27 cellular contexts compared by ENCODE assay signal in genomic region chr7:27202741-27203134, GRCh38. TPM values are rescaled to one million over a fixed set of nuclear protein-coding genes. Genes with fewer than 3 reads are reported as not detected.
DNase-seq lines count a peak whose midpoint lies in the region; TF ChIP-seq lines count a peak whose summit lies in the region.
"Had no signal": no experiment of that assay in that cellular context is flagged by ENCODE, and none has a peak within 500 bp of the region (broad histone marks: within the 10 kb centered on the region; RNA-seq: fewer than 3 reads in every experiment).

No MANE protein-coding gene starts in this region.

- H3K36me3 ChIP-seq in colonic mucosa (no peaks in the 10 kb centered on the region), smooth muscle cell (ENCODE audit: low read depth) (no peaks in the 10 kb centered on the region)
- H3K36me3 ChIP-seq: WERI-Rb-1 had no signal

- H3K27me3 ChIP-seq in colonic mucosa (peaks cover 4% of the 10 kb centered on the region), smooth muscle cell (ENCODE audit: low read depth) (peaks cover 33% of the 10 kb centered on the region)

- CTCF ChIA-PET in activated CD4-positive, alpha-beta T cell treated with anti-CD3 and anti-CD28 coated beads, Interleukin-2, amount 10 ng/mL, durations not matched to agents 7 days and 5 days (lab: Charles Lee) = interaction anchor here (0.6 to 1.2 kb wide), 2 partner anchors 40 to 42 kb away, joined by 3 to 4 read pairs; no protein-coding TSS in a partner anchor

- peaks cover 9% of the 10 kb centered on the region for H3F3A ChIP-seq in smooth muscle cell (ENCODE audit: low read depth)

- H3K27ac ChIP-seq in colonic mucosa (peak overlapping the region; percentile 92), smooth muscle cell (ENCODE audit: low read depth) (peak overlapping the region; percentile 52)
- H3K27ac ChIP-seq: 22Rv1, SK-N-MC, WERI-Rb-1 had no signal

- H3K9ac ChIP-seq in colonic mucosa (ENCODE audit: low read depth in 2 of 2, low read length in 2 of 2) = peak overlapping the region in 1 of 2 donors; percentile 93
- H3K9ac ChIP-seq in smooth muscle cell (ENCODE audit: low read depth) = no peak overlapping the region

- peak overlapping the region; percentile 41 for H3K27ac Mint-ChIP-seq in activated CD4-positive, alpha-beta T cell treated with anti-CD3 and anti-CD28 coated beads, Interleukin-2, amount 10 ng/mL, durations not matched to agents 7 days and 5 days
- H3K27ac Mint-ChIP-seq: activated CD8-positive, alpha-beta T cell treated with anti-CD3 and anti-CD28 coated beads for 36 hours had no signal

- no peaks in the 10 kb centered on the region for H3K9me3 ChIP-seq in colonic mucosa
- H3K9me3 ChIP-seq in smooth muscle cell (replicated peaks; ENCODE audit: low read depth) = no peaks in the 10 kb centered on the region
- H3K9me3 ChIP-seq: Caco-2, mucosa of descending colon had no signal

- peaks cover 82% of the 10 kb centered on the region for H3K79me2 ChIP-seq in smooth muscle cell (ENCODE audit: low read depth)

- H3K4me2 ChIP-seq in smooth muscle cell = peak overlapping the region; percentile 86

- H3K4me3 ChIP-seq in colonic mucosa (peak overlapping the region; percentile 32), smooth muscle cell (peak overlapping the region; percentile 56)
- H3K4me3 ChIP-seq: SK-N-MC had no signal

- peak overlapping the region; percentile 39 for H2AFZ ChIP-seq in smooth muscle cell (ENCODE audit: low read depth)

- POLR2A ChIA-PET in activated CD4-positive, alpha-beta T cell treated with anti-CD3 and anti-CD28 coated beads, Interleukin-2, amount 10 ng/mL, durations not matched to agents 7 days and 5 days (lab: Charles Lee) = no interaction called here

- DNase-seq in activated CD4-positive, alpha-beta T cell treated with anti-CD3 and anti-CD28 coated beads, Interleukin-2, amount 10 ng/mL, durations not matched to agents 7 days and 5 days = no peak
- no peak for DNase-seq in activated CD4-positive, alpha-beta T cell treated with anti-CD3 and anti-CD28 coated beads for 4 hours
- peak; percentile 35 for DNase-seq in colonic mucosa
- no peak for DNase-seq in smooth muscle cell (lab: John Stamatoyannopoulos, UW; ENCODE audit: unreplicated experiment)
- DNase-seq in HPDE6-E6E7 (ENCODE audit: extremely low spot score) = no peak
- no peak for DNase-seq in glomerular visceral epithelial cell (ENCODE audit: extremely low spot score)
- DNase-seq: activated CD8-positive, alpha-beta T cell treated with anti-CD3 and anti-CD28 coated beads for 36 hours; activated gamma-delta T cell treated with Interleukin-2 at 50 U/mL for 16 hours; AML-193; amniotic stem cell; Caco-2; cortex of kidney; hippocampal formation; NCI-H1436; NCI-H524; small intestine; stimulated activated CD4-positive, alpha-beta T cell treated with anti-CD3 and anti-CD28 coated beads, Interleukin-4, amount 100 ng/mL, for 1 hour; WERI-Rb-1 had no signal

- peaks cover 90% of the 10 kb centered on the region for H3K27me3 Mint-ChIP-seq in activated CD4-positive, alpha-beta T cell treated with anti-CD3 and anti-CD28 coated beads, Interleukin-2, amount 10 ng/mL, durations not matched to agents 7 days and 5 days

- H4K20me1 ChIP-seq in smooth muscle cell (ENCODE audit: low read depth) = peaks cover 16% of the 10 kb centered on the region

- H3K4me3 Mint-ChIP-seq in activated CD4-positive, alpha-beta T cell treated with anti-CD3 and anti-CD28 coated beads, Interleukin-2, amount 10 ng/mL, durations not matched to agents 7 days and 5 days = no peak overlapping the region
- H3K4me3 Mint-ChIP-seq: activated CD8-positive, alpha-beta T cell treated with anti-CD3 and anti-CD28 coated beads for 36 hours had no signal

- WGBS in smooth muscle cell (ENCODE audit: low lambda C conversion rate) = 26% methylated on average over 4 of the region's 4 CpGs

- H3K9me3 Mint-ChIP-seq in activated CD4-positive, alpha-beta T cell treated with anti-CD3 and anti-CD28 coated beads, Interleukin-2, amount 10 ng/mL, durations not matched to agents 7 days and 5 days = no peaks in the 10 kb centered on the region
- H3K9me3 Mint-ChIP-seq: activated CD8-positive, alpha-beta T cell treated with anti-CD3 and anti-CD28 coated beads for 36 hours had no signal

- H3K36me3 Mint-ChIP-seq in activated CD4-positive, alpha-beta T cell treated with anti-CD3 and anti-CD28 coated beads, Interleukin-2, amount 10 ng/mL, durations not matched to agents 7 days and 5 days (ENCODE audit: low read depth) = peaks cover 2% of the 10 kb centered on the region

- intact Hi-C loops in colonic mucosa (cut with DNase I) = no loop called here

- peaks cover 21% of the 10 kb centered on the region for H3K4me1 Mint-ChIP-seq in activated CD4-positive, alpha-beta T cell treated with anti-CD3 and anti-CD28 coated beads, Interleukin-2, amount 10 ng/mL, durations not matched to agents 7 days and 5 days

- H3K4me1 ChIP-seq in colonic mucosa (no peaks in the 10 kb centered on the region), smooth muscle cell (ENCODE audit: low read depth) (peaks cover 3% of the 10 kb centered on the region)

- no peak for TF ChIP-seq CTCF in colonic mucosa (IDR thresholded peaks at IDR 0.05)
- TF ChIP-seq CTCF in smooth muscle cell (IDR thresholded peaks at IDR 0.05; ENCODE audit: borderline replicate concordance, insufficient read depth, poor library complexity, severe bottlenecking) = no peak

RNA-seq across cellular contexts. Expression of gene HOXA13, which starts 2.8 kb away (rescaled TPM):
- total RNA-seq in activated CD4-positive, alpha-beta T cell treated with anti-CD3 and anti-CD28 coated beads, Interleukin-2, amount 10 ng/mL, durations not matched to agents 7 days and 5 days = not detected
- total RNA-seq in colonic mucosa (10 to 100 TPM; 22.7 to 33.8 TPM), smooth muscle cell (14.2 and 21.6 TPM in 2 replicates)
- polyA plus RNA-seq in smooth muscle cell = 6.2 and 10.0 TPM in 2 replicates
- total RNA-seq: activated CD8-positive, alpha-beta T cell treated with anti-CD3 and anti-CD28 coated beads for 36 hours; liver; MCF 10A; pulmonary artery endothelial cell; T-helper 2 cell treated with Interferon-gamma antibody and Interleukin-4, amounts not matched to agents 100 ng/mL and 5 ng/mL, for 36 hours had no signal
- polyA plus RNA-seq: small intestine had no signal

RNA-seq across cellular contexts. Expression of gene HOXA11, which starts 17.7 kb away (rescaled TPM):
- not detected for total RNA-seq in activated CD4-positive, alpha-beta T cell treated with anti-CD3 and anti-CD28 coated beads, Interleukin-2, amount 10 ng/mL, durations not matched to agents 7 days and 5 days
- 1 to 10 TPM; 2.9 to 3.7 TPM for total RNA-seq in colonic mucosa
- total RNA-seq in smooth muscle cell = 18.2 and 20.3 TPM in 2 replicates
- 25.2 and 27.7 TPM in 2 replicates for polyA plus RNA-seq in smooth muscle cell
- total RNA-seq: bronchial epithelial cell; liver; pulmonary artery endothelial cell; T-helper 2 cell treated with Interferon-gamma antibody and Interleukin-4, amounts not matched to agents 100 ng/mL and 5 ng/mL, for 36 hours had no signal
- polyA plus RNA-seq: liver, small intestine had no signal

RNA-seq across cellular contexts. Expression of gene HOXA10, which starts 28.6 kb away (rescaled TPM):
- total RNA-seq in activated CD4-positive, alpha-beta T cell treated with anti-CD3 and anti-CD28 coated beads, Interleukin-2, amount 10 ng/mL, durations not matched to agents 7 days and 5 days = not detected
- total RNA-seq in colonic mucosa = 10 to 100 TPM; 25.4 to 26.0 TPM
- total RNA-seq in smooth muscle cell = 35.7 and 53.6 TPM in 2 replicates
- 37.6 and 39.4 TPM in 2 replicates for polyA plus RNA-seq in smooth muscle cell
- total RNA-seq: activated CD8-positive, alpha-beta T cell treated with anti-CD3 and anti-CD28 coated beads for 36 hours; bronchial epithelial cell; T-helper 2 cell treated with Interferon-gamma antibody and Interleukin-4, amounts not matched to agents 100 ng/mL and 5 ng/mL, for 36 hours had no signal

RNA-seq across cellular contexts. Expression of gene HOXA9, which starts 37.4 kb away (rescaled TPM):
- not detected for total RNA-seq in activated CD4-positive, alpha-beta T cell treated with anti-CD3 and anti-CD28 coated beads, Interleukin-2, amount 10 ng/mL, durations not matched to agents 7 days and 5 days
- 10 to 100 TPM; 19.5 to 22.1 TPM for total RNA-seq in colonic mucosa
- total RNA-seq in smooth muscle cell = 22.9 and 35.8 TPM in 2 replicates
- polyA plus RNA-seq in smooth muscle cell = 12.6 and 19.2 TPM in 2 replicates
- total RNA-seq: activated CD8-positive, alpha-beta T cell treated with anti-CD3 and anti-CD28 coated beads for 36 hours; bronchial epithelial cell; T-helper 2 cell treated with Interferon-gamma antibody and Interleukin-4, amounts not matched to agents 100 ng/mL and 5 ng/mL, for 36 hours had no signal

RNA-seq across cellular contexts. Expression of gene EVX1, which starts 39.9 kb away (rescaled TPM):
- total RNA-seq in activated CD4-positive, alpha-beta T cell treated with anti-CD3 and anti-CD28 coated beads, Interleukin-2, amount 10 ng/mL, durations not matched to agents 7 days and 5 days = not detected
- 1 to 10 TPM in 1 of 2 donors, under 1 TPM in 1; 0.32 to 1.5 TPM for total RNA-seq in colonic mucosa
- total RNA-seq in smooth muscle cell = 0.18 and 0.36 TPM in 2 replicates
- polyA plus RNA-seq in smooth muscle cell = 2.0 and 2.6 TPM in 2 replicates
- total RNA-seq: activated CD8-positive, alpha-beta T cell treated with anti-CD3 and anti-CD28 coated beads for 36 hours; bronchial epithelial cell; Caco-2; Daoy; liver; MCF 10A; pulmonary artery endothelial cell; T-helper 2 cell treated with Interferon-gamma antibody and Interleukin-4, amounts not matched to agents 100 ng/mL and 5 ng/mL, for 36 hours had no signal
- polyA plus RNA-seq: liver, small intestine had no signal

Comparison
In these comparisons a context has a peak if more than half of its experiments do, and no peak if none do; other contexts are left out.
1. RNA of gene HOXA13, which starts 2.8 kb away (total RNA-seq): 22.7 to 33.8 TPM in colonic mucosa and 14.2 to 21.6 TPM in smooth muscle cell; not detected in activated CD4-positive, alpha-beta T cell treated with anti-CD3 and anti-CD28 coated beads, Interleukin-2, amount 10 ng/mL, durations not matched to agents 7 days and 5 days; every median in the first group is over 10 times any median in the second.
2. RNA of gene HOXA10, which starts 28.6 kb away (total RNA-seq): 35.7 to 53.6 TPM in smooth muscle cell and 25.4 to 26.0 TPM in colonic mucosa; not detected in activated CD4-positive, alpha-beta T cell treated with anti-CD3 and anti-CD28 coated beads, Interleukin-2, amount 10 ng/mL, durations not matched to agents 7 days and 5 days; every median in the first group is over 10 times any median in the second.